18 cellular contexts compared by ENCODE assay signal in the genomic region with DNA sequence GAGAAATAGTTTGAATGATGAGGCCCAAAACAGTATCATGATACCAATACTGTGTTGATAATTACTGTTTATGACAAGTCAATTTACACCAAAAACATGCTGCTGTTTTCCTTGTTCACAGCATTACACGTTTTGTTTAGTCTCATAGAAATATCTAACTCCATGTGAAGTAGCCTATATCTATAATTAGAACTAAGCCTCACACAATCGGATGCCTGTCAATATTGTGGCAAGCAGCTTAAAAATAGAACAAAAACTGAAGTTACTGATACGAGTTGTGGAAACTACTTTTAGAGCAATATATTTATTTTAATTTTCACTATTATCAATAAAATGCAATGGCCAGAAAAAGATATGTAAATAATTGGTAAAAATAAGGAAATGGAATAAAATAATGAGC.
DNase-seq lines count a peak whose midpoint lies in the region; ATAC-seq, FAIRE-seq and TF ChIP-seq lines count a peak whose summit lies in the region.
"Had no signal": no experiment of that assay in that cellular context is flagged by ENCODE, and none has a peak within 500 bp of the region (broad histone marks: within the 10 kb centered on the region; RNA-seq: fewer than 3 reads in every experiment).

No MANE protein-coding gene starts in this region.

- H3K9me1 ChIP-seq in K562 (ENCODE audit: control insufficient read depth, insufficient read depth, low read length), result no peaks in the 10 kb centered on the region

- H3K36me3 ChIP-seq in K562 (ENCODE audit: control insufficient read depth, insufficient read depth, low read length) (no peaks in the 10 kb centered on the region), psoas muscle (ENCODE audit: insufficient read depth in 1 of 2, low read depth in 1 of 2) (no peaks in the 10 kb centered on the region)
- H3K36me3 ChIP-seq: BE2C had no signal

- no peak overlapping the region for H2BK5ac ChIP-seq in H9 (ENCODE audit: insufficient read length, low read length)

- ATAC-seq in K562, result no peak
- ATAC-seq in psoas muscle, result peak in 2 of 4 donors; percentile 49 to 61
- ATAC-seq in omental fat pad (ENCODE audit: low FRiP score), result no peak

- TF ChIP-seq CTCF in K562 (IDR thresholded peaks at IDR 0.05 in 2 of 3, conservative IDR thresholded peaks at IDR 0.05 in 1 of 3; ENCODE audit: insufficient read depth in 2 of 3, low read depth in 1 of 3, low read length in 3 of 3) (no peak), psoas muscle (IDR thresholded peaks at IDR 0.05) (no peak), omental fat pad (IDR thresholded peaks at IDR 0.05) (no peak), H9 (conservative IDR thresholded peaks at IDR 0.05) (no peak), mesothelial cell of epicardium (IDR thresholded peaks at IDR 0.05; ENCODE audit: unreplicated experiment) (no peak)

- H3K27me3 Mint-ChIP-seq in H9 (ENCODE audit: low read depth) (no peaks in the 10 kb centered on the region), mesothelial cell of epicardium (ENCODE audit: low read depth) (no peaks in the 10 kb centered on the region)
- H3K27me3 Mint-ChIP-seq: CD4-positive, alpha-beta T cell had no signal

- TF ChIP-seq POLR2A in K562 (conservative IDR thresholded peaks at IDR 0.05), result no peak

- intact Hi-C loops in K562 (cut with micrococcal nuclease), result no loop called here
- intact Hi-C loops in psoas muscle (cut with DNase I), result no loop called here

- H3K23ac ChIP-seq in H9 (ENCODE audit: insufficient read length, low read depth, low read length), result no peak overlapping the region

- H3K9me3 ChIP-seq in K562 (replicated peaks; ENCODE audit: control insufficient read depth, insufficient read depth, low read depth, low read length) (no peaks in the 10 kb centered on the region), psoas muscle (no peaks in the 10 kb centered on the region), H9 (ENCODE audit: control insufficient read depth, low read depth, low read length) (no peaks in the 10 kb centered on the region)
- H3K9me3 ChIP-seq: BE2C, Caco-2 had no signal

- H2BK120ac ChIP-seq in H9 (ENCODE audit: low read depth, low read length, poor library complexity, severe bottlenecking), result no peak overlapping the region

- H3K4me1 ChIP-seq in K562 (replicated peaks in 1 of 2; ENCODE audit: control insufficient read depth in 2 of 2, insufficient read depth in 2 of 2, low read length in 2 of 2), result peaks cover 0 to 12% of the 10 kb centered on the region in 2 experiments; a peak in 2 of 5 replicates
- peaks cover 10% of the 10 kb centered on the region for H3K4me1 ChIP-seq in psoas muscle
- H3K4me1 ChIP-seq in H9 (ENCODE audit: insufficient read depth, low read length), result no peaks in the 10 kb centered on the region
- H3K4me1 ChIP-seq: BE2C, Caco-2 had no signal

- no peak overlapping the region for H4K5ac ChIP-seq in H9 (ENCODE audit: insufficient read length, low read depth, low read length)

- 26% methylated on average over 3 of the region's 3 CpGs for WGBS in K562 (ENCODE audit: insufficient coverage, low coverage, missing lambda C conversion rate)
- 22 to 30% (median 24%) methylated on average over 3 of the region's 3 CpGs for WGBS in psoas muscle, 3 donors
- no CpG with 5 or more reads among the region's 3 CpGs for WGBS in H9 (ENCODE audit: extremely low coverage, insufficient read length, low lambda C conversion rate)

- H3K4me3 ChIP-seq in K562 (no peak overlapping the region), psoas muscle (peak overlapping the region; percentile 29)
- H3K4me3 ChIP-seq: GM23248 had no signal

- no peak overlapping the region for H2BK12ac ChIP-seq in H9 (ENCODE audit: insufficient read length, low read depth, low read length)

- BruUV-seq in K562 (replicated peaks; lab: Mats Ljungman, UMichigan), result no TSS peak

- H3K9ac ChIP-seq in K562 (ENCODE audit: insufficient read depth in 1 of 2, low read depth in 2 of 2, low read length in 2 of 2), result no peak overlapping the region
- no peak overlapping the region for H3K9ac ChIP-seq in H9 (ENCODE audit: extremely low read depth, insufficient read length, low read length)
- H3K9ac ChIP-seq: GM23248 had no signal

- no peak overlapping the region for H3K4me2 ChIP-seq in K562 (ENCODE audit: insufficient read depth, low read length)
- H3K4me2 ChIP-seq in H9 (ENCODE audit: insufficient read depth, insufficient read length, low read length), result no peak overlapping the region

- H3K4me1 Mint-ChIP-seq in H9 (no peaks in the 10 kb centered on the region), mesothelial cell of epicardium (peaks cover 1% of the 10 kb centered on the region)

- no peak for TF ChIP-seq RAD21 in K562 (CRISPR knock-in tag; conservative IDR thresholded peaks at IDR 0.05 in 1 of 2, IDR thresholded peaks at IDR 0.05 in 1 of 2)

- no peaks in the 10 kb centered on the region for H3K27me3 ChIP-seq in K562 (ENCODE audit: control insufficient read depth in 2 of 2, insufficient read depth in 2 of 2, low read length in 2 of 2)
- no peaks in the 10 kb centered on the region for H3K27me3 ChIP-seq in psoas muscle (ENCODE audit: insufficient read depth in 3 of 3, low read length in 2 of 3)
- no peaks in the 10 kb centered on the region for H3K27me3 ChIP-seq in H9 (ENCODE audit: insufficient read depth, low read length)
- H3K27me3 ChIP-seq: BE2C had no signal

- no peak overlapping the region for H3K14ac ChIP-seq in H9 (ENCODE audit: insufficient read depth, low read length)

- no peaks in the 10 kb centered on the region for H3K36me3 Mint-ChIP-seq in H9 (ENCODE audit: insufficient read depth in 1 of 3, low read depth in 3 of 3)
- H3K36me3 Mint-ChIP-seq in mesothelial cell of epicardium, result no peaks in the 10 kb centered on the region

- no peaks in the 10 kb centered on the region for H3K79me2 ChIP-seq in K562 (ENCODE audit: control insufficient read depth, insufficient read depth, low read length)
- no peaks in the 10 kb centered on the region for H3K79me2 ChIP-seq in H9 (ENCODE audit: insufficient read depth, low read length)

- CTCF ChIA-PET in K562 (lab: Yijun Ruan, JAX; ENCODE audit: low intra/inter-chr PET ratio), result no interaction called here

- H2BK15ac ChIP-seq in H9 (ENCODE audit: low read depth, low read length), result no peak overlapping the region

- H3K27ac ChIP-seq in K562 (ENCODE audit: extremely low read depth, low read depth, low read length) (no peak overlapping the region), psoas muscle (no peak overlapping the region), H9 (ENCODE audit: insufficient read length, low read depth, low read length) (no peak overlapping the region)
- H3K27ac ChIP-seq: C4-2B, GM23248 had no signal

- no peak overlapping the region for H3K56ac ChIP-seq in H9 (ENCODE audit: insufficient read length, low read depth, low read length)

- H3T11ph ChIP-seq in H9 (ENCODE audit: low read length), result no peak overlapping the region

- H3K9me3 Mint-ChIP-seq in H9, result no peaks in the 10 kb centered on the region
- no peaks in the 10 kb centered on the region for H3K9me3 Mint-ChIP-seq in mesothelial cell of epicardium
- H3K9me3 Mint-ChIP-seq: CD4-positive, alpha-beta T cell had no signal

- H4K20me1 ChIP-seq in K562 (replicated peaks; ENCODE audit: control insufficient read depth, insufficient read depth, low read length) (no peaks in the 10 kb centered on the region), H9 (ENCODE audit: control insufficient read depth, insufficient read depth, insufficient read length) (no peaks in the 10 kb centered on the region)

- FAIRE-seq in K562 (lab: Jason Lieb, UNC), result no peak
- FAIRE-seq: A204.1, GM19239 had no signal

- H4K91ac ChIP-seq in H9 (ENCODE audit: insufficient read length, low read depth, low read length), result no peak overlapping the region

- H3K23me2 ChIP-seq in H9 (ENCODE audit: insufficient read length, low read depth, low read length, poor library complexity, severe bottlenecking), result no peaks in the 10 kb centered on the region

- H2AK5ac ChIP-seq in H9 (ENCODE audit: insufficient read length, low read length), result no peak overlapping the region

- no peak overlapping the region for H4K8ac ChIP-seq in H9 (replicated peaks; ENCODE audit: insufficient read length, low read depth, low read length)

- H3K18ac ChIP-seq in H9 (ENCODE audit: insufficient read length, low read depth, low read length), result no peak overlapping the region

- H2BK20ac ChIP-seq in H9 (ENCODE audit: low read depth, low read length, poor library complexity, severe bottlenecking), result no peak overlapping the region

- no peak overlapping the region for H3K4ac ChIP-seq in H9 (ENCODE audit: low read depth, low read length)

- in situ Hi-C loops in K562 (cut with MboI), result no loop called here

- no peak for TF ChIP-seq EP300 in K562 (IDR thresholded peaks at IDR 0.05; ENCODE audit: low read length)

- DNase-seq in OCI-M1 (lab: John Stamatoyannopoulos, UW) (peak; percentile 49), K562 (ENCODE audit: extremely low read depth in 1 of 4, low spot score in 3 of 4) (no peak), psoas muscle (no peak), omental fat pad (ENCODE audit: low spot score) (no peak), H9 (no peak), mesothelial cell of epicardium (ENCODE audit: low spot score in 2 of 2, unreplicated experiment in 2 of 2) (no peak)
- DNase-seq: ACHN; BE2C; Caco-2; CD4-positive, alpha-beta T cell; DMS153; DMS79; GF-D8; HCEC 1CT had no signal

- POLR2A ChIA-PET in K562 (lab: Yijun Ruan, JAX), result interaction anchor here (1.4 kb wide), 1 partner anchor 16 kb away, joined by 4 read pairs; no protein-coding TSS in a partner anchor

- no peak overlapping the region for H3K27ac Mint-ChIP-seq in H9
- H3K27ac Mint-ChIP-seq in mesothelial cell of epicardium, result no peak overlapping the region
- H3K27ac Mint-ChIP-seq: CD4-positive, alpha-beta T cell had no signal

- no peaks in the 10 kb centered on the region for H3K79me1 ChIP-seq in H9 (ENCODE audit: insufficient read depth, low read depth, low read length, poor library complexity, severe bottlenecking)

- H3K4me3 Mint-ChIP-seq in H9 (no peak overlapping the region), mesothelial cell of epicardium (no peak overlapping the region)
- H3K4me3 Mint-ChIP-seq: CD4-positive, alpha-beta T cell had no signal

- H2AFZ ChIP-seq in K562 (ENCODE audit: low read depth, low read length), result peak overlapping the region; percentile 52
- no peak overlapping the region for H2AFZ ChIP-seq in H9 (ENCODE audit: low read length)
- H2AFZ ChIP-seq: GM23248 had no signal
